ENCODE assay signal across 24 cellular contexts in genomic region chr19:20787766-20788165, GRCh38.
"Had no signal": no experiment of that assay in that cellular context is flagged by ENCODE, and none has a peak within 500 bp of the region (broad histone marks: within the 10 kb centered on the region; RNA-seq: fewer than 3 reads in every experiment).

No MANE protein-coding gene starts in this region.

- H3K9me3 Mint-ChIP-seq: endodermal cell had no signal

- H3K36me3 ChIP-seq: right atrium auricular region had no signal

- DNase-seq: activated CD4-positive, CD25-positive, alpha-beta regulatory T cell treated with anti-CD3 and anti-CD28 coated beads, Interleukin-2, amount 50 U/mL, for 72 hours; activated CD8-positive, alpha-beta memory T cell treated with anti-CD3 and anti-CD28 coated beads, Interleukin-2, amount 10 ng/mL, durations not matched to agents 7 days and 5 days; activated naive CD8-positive, alpha-beta T cell treated with anti-CD3 and anti-CD28 coated beads for 36 hours; activated T-cell treated with anti-CD3 and anti-CD28 coated beads for 4 hours; amniotic stem cell; cerebellar nuclear complex; cortex of kidney; endodermal cell; head of caudate nucleus; hypothalamus; left cardiac atrium; nephron progenitor cell; pancreas; psoas muscle; spleen; stimulated activated CD4-positive, alpha-beta T cell treated with anti-CD3 and anti-CD28 coated beads, Interleukin-4, amount 100 ng/mL, for 1 hour had no signal

- H3K9me3 ChIP-seq: gastroesophageal sphincter, pancreas, psoas muscle, right atrium auricular region had no signal

- H3K27ac Mint-ChIP-seq: activated CD8-positive, alpha-beta memory T cell treated with anti-CD3 and anti-CD28 coated beads, Interleukin-2, amount 10 ng/mL, durations not matched to agents 7 days and 5 days; activated naive CD8-positive, alpha-beta T cell treated with anti-CD3 and anti-CD28 coated beads for 36 hours; activated T-helper 17 cell treated with anti-CD3 and anti-CD28 coated beads, Interleukin-2, amount 50 U/mL, for 72 hours; endodermal cell; nephron progenitor cell; stimulated activated naive CD8-positive, alpha-beta T cell treated with anti-CD3 and anti-CD28 coated beads, Interleukin-15, Interleukin-2, amounts not matched to agents 100 ng/mL and 50 ng/mL, for 24 hours had no signal

- H3K27ac ChIP-seq: epithelial cell of prostate, gastroesophageal sphincter, pancreas, psoas muscle, right atrium auricular region, spleen, tibial nerve, VCaP had no signal

- ATAC-seq: activated CD8-positive, alpha-beta memory T cell treated with anti-CD3 and anti-CD28 coated beads, Interleukin-2, amount 10 ng/mL, durations not matched to agents 7 days and 5 days; activated T-helper 17 cell treated with anti-CD3 and anti-CD28 coated beads, Interleukin-2, amount 50 U/mL, for 72 hours; gastroesophageal sphincter; left cardiac atrium; pancreas; psoas muscle had no signal

- H3K4me3 Mint-ChIP-seq: activated CD8-positive, alpha-beta memory T cell treated with anti-CD3 and anti-CD28 coated beads, Interleukin-2, amount 10 ng/mL, durations not matched to agents 7 days and 5 days; activated naive CD8-positive, alpha-beta T cell treated with anti-CD3 and anti-CD28 coated beads for 36 hours; activated T-helper 17 cell treated with anti-CD3 and anti-CD28 coated beads, Interleukin-2, amount 50 U/mL, for 72 hours; endodermal cell; nephron progenitor cell; stimulated activated naive CD8-positive, alpha-beta T cell treated with anti-CD3 and anti-CD28 coated beads, Interleukin-15, Interleukin-2, amounts not matched to agents 100 ng/mL and 50 ng/mL, for 24 hours had no signal

- H3K4me1 Mint-ChIP-seq: activated T-helper 17 cell treated with anti-CD3 and anti-CD28 coated beads, Interleukin-2, amount 50 U/mL, for 72 hours; nephron progenitor cell had no signal

- H3K27me3 ChIP-seq: gastroesophageal sphincter, pancreas, right atrium auricular region, spleen, tibial nerve had no signal

- FAIRE-seq: islet of Langerhans, pancreas had no signal

- H3K4me1 ChIP-seq: gastroesophageal sphincter, psoas muscle, right atrium auricular region, spleen, tibial nerve had no signal

- H3K27me3 Mint-ChIP-seq: activated CD8-positive, alpha-beta memory T cell treated with anti-CD3 and anti-CD28 coated beads, Interleukin-2, amount 10 ng/mL, durations not matched to agents 7 days and 5 days; activated naive CD8-positive, alpha-beta T cell treated with anti-CD3 and anti-CD28 coated beads for 36 hours; activated T-helper 17 cell treated with anti-CD3 and anti-CD28 coated beads, Interleukin-2, amount 50 U/mL, for 72 hours; stimulated activated naive CD8-positive, alpha-beta T cell treated with anti-CD3 and anti-CD28 coated beads, Interleukin-15, Interleukin-2, amounts not matched to agents 100 ng/mL and 50 ng/mL, for 24 hours had no signal

- H3K4me3 ChIP-seq: gastroesophageal sphincter, pancreas, psoas muscle, right atrium auricular region, spleen, tibial nerve had no signal
